1 cellular context compared by ENCODE assay signal in the genomic region with DNA sequence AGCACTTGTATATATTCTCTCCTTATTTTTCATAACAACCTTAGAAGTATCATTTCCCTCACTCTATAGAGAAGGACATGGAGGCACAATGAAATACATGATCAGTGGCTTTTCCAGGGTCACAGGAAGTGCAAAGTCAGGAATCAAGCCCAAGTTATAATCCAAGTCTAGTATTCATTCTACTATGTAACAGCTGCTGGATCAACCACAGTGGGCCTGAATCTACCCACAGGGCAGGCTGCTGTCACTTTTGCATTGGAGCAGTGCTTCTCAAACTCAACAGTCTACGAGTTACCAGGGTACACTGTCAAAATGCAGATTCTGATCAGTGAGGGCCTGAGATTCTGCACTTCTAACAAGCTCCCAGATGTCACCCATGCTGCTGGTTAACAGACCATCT.
TF ChIP-seq lines count a peak whose summit lies in the region.

No MANE protein-coding gene starts in this region.

TF ChIP-seq in endothelial cell of umbilical vein, 7 proteins besides CTCF, POLR2A, EP300 and RAD21:
- TF ChIP-seq GATA2 (IDR thresholded peaks at IDR 0.05; ENCODE audit: insufficient read depth, insufficient read length, low read depth, low read length) (no peak), FOS (IDR thresholded peaks at IDR 0.05; ENCODE audit: borderline replicate concordance, insufficient read depth, low read length) (no peak), POLR2AphosphoS5 (IDR thresholded peaks at IDR 0.05; ENCODE audit: insufficient read depth, low read depth, low read length) (no peak), MYC (IDR thresholded peaks at IDR 0.05; ENCODE audit: low read depth, low read length) (no peak), JUN (IDR thresholded peaks at IDR 0.05; ENCODE audit: borderline replicate concordance, insufficient read depth, insufficient read length, low read depth) (no peak), EZH2 (IDR thresholded peaks at IDR 0.05; ENCODE audit: borderline replicate concordance, low read depth, low read length, severe bottlenecking) (no peak)
- TF ChIP-seq, protein P1, sequence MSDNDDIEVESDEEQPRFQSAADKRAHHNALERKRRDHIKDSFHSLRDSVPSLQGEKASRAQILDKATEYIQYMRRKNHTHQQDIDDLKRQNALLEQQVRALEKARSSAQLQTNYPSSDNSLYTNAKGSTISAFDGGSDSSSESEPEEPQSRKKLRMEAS (IDR thresholded peaks at IDR 0.05; ENCODE audit: insufficient read depth, insufficient read length): no peak
